In genomic region chr6:53825514-53826321, GRCh38 we compare ENCODE assay signal across 16 cellular contexts. TPM values are rescaled to one million over a fixed set of nuclear protein-coding genes. Genes with fewer than 3 reads are reported as not detected.
DNase-seq lines count a peak whose midpoint lies in the region; ATAC-seq and TF ChIP-seq lines count a peak whose summit lies in the region.
"Had no signal": no experiment of that assay in that cellular context is flagged by ENCODE, and none has a peak within 500 bp of the region (broad histone marks: within the 10 kb centered on the region; RNA-seq: fewer than 3 reads in every experiment).

No MANE protein-coding gene starts in this region.

- no peak overlapping the region for H3K27ac ChIP-seq in right cardiac atrium (ENCODE audit: low read length)

- no peaks in the 10 kb centered on the region for H3K27me3 Mint-ChIP-seq in Calu3 (ENCODE audit: unreplicated experiment)

- ATAC-seq in right cardiac atrium (peak; percentile 14 to 60), HG03354 (IDR thresholded peaks at IDR 0.05; ENCODE audit: poor library complexity, severe bottlenecking, unreplicated experiment) (peak; percentile 67), GM21825 (IDR thresholded peaks at IDR 0.05; ENCODE audit: unreplicated experiment) (no peak)
- ATAC-seq: CD8-positive, alpha-beta T cell had no signal

- no peak for TF ChIP-seq CTCF in Calu3 (IDR thresholded peaks at IDR 0.05; ENCODE audit: unreplicated experiment)

- WGBS in right cardiac atrium: 83% methylated on average over 7 of the region's 7 CpGs

- peaks cover 6% of the 10 kb centered on the region for H3K4me1 ChIP-seq in right cardiac atrium (ENCODE audit: control insufficient read depth, insufficient read depth, low read length)

- no peak overlapping the region for H3K27ac Mint-ChIP-seq in Calu3 (ENCODE audit: unreplicated experiment)
- H3K27ac Mint-ChIP-seq: CD8-positive, alpha-beta T cell; HFFc6 had no signal

- H3K9me3 ChIP-seq in right cardiac atrium (ENCODE audit: control insufficient read depth, low read length): no peaks in the 10 kb centered on the region

- intact Hi-C loops in right cardiac atrium (cut with DNase I): no loop called here
- intact Hi-C loops in cardiac septum (cut with DNase I): no loop called here
- intact Hi-C loops in Calu3 (cut with micrococcal nuclease; ENCODE audit: unreplicated experiment): no loop called here

- no peaks in the 10 kb centered on the region for H3K36me3 Mint-ChIP-seq in Calu3 (ENCODE audit: insufficient read depth, unreplicated experiment)
- H3K36me3 Mint-ChIP-seq: CD8-positive, alpha-beta T cell had no signal

- DNase-seq in right cardiac atrium (no peak), cardiac septum (ENCODE audit: low spot score) (no peak), fibroblast of peridontal ligament (ENCODE audit: extremely low read depth) (peak; percentile 27), NCI-H1105 treated with DMSO at 0.1 percent for 48 hours (lab: John Stamatoyannopoulos, UW) (no peak), Calu3 (no peak), NCI-H2081 treated with DMSO at 0.1 percent for 48 hours (lab: John Stamatoyannopoulos, UW) (no peak)
- DNase-seq: activated CD4-positive, alpha-beta T cell treated with anti-CD3 and anti-CD28 coated beads for 1 hour; activated gamma-delta T cell treated with Interleukin-2 at 50 U/mL for 16 hours; CD8-positive, alpha-beta T cell; HFFc6; left cardiac atrium; SHP77 treated with DMSO at 0.1 percent for 48 hours had no signal

- no peak overlapping the region for H3K4me3 ChIP-seq in right cardiac atrium (ENCODE audit: low read length)
- H3K4me3 ChIP-seq: hepatocyte, smooth muscle cell had no signal

- H3K27me3 ChIP-seq in right cardiac atrium (ENCODE audit: control insufficient read depth, insufficient read depth): no peaks in the 10 kb centered on the region
- H3K27me3 ChIP-seq: hepatocyte had no signal

- H3K9me3 Mint-ChIP-seq in Calu3 (ENCODE audit: low read depth, unreplicated experiment): no peaks in the 10 kb centered on the region
- H3K9me3 Mint-ChIP-seq: CD8-positive, alpha-beta T cell; HFFc6 had no signal

- peaks cover 59% of the 10 kb centered on the region for H3K4me1 Mint-ChIP-seq in Calu3 (ENCODE audit: low read depth, unreplicated experiment)

- CTCF ChIA-PET in Calu3 (lab: Charles Lee): no interaction called here

- no TSS peak for BruUV-seq in Calu3 (replicated peaks; lab: Mats Ljungman, UMichigan)

- H3K4me3 Mint-ChIP-seq in Calu3 (ENCODE audit: low read depth, unreplicated experiment): no peak overlapping the region
- H3K4me3 Mint-ChIP-seq: CD8-positive, alpha-beta T cell; HFFc6 had no signal

RNA-seq across cellular contexts. Expression of gene LRRC1, which starts 30.9 kb away (rescaled TPM):
- 1 to 10 TPM; 1.9 to 3.6 (median 3.3) TPM for total RNA-seq in right cardiac atrium
- polyA plus RNA-seq in right cardiac atrium: 2.3 TPM
- 6.4 TPM for total RNA-seq in cardiac septum
- 26.6 TPM in 2 replicates for total RNA-seq in Calu3 (2022)
